ENCODE assay signal across 8 cellular contexts in the genomic region with DNA sequence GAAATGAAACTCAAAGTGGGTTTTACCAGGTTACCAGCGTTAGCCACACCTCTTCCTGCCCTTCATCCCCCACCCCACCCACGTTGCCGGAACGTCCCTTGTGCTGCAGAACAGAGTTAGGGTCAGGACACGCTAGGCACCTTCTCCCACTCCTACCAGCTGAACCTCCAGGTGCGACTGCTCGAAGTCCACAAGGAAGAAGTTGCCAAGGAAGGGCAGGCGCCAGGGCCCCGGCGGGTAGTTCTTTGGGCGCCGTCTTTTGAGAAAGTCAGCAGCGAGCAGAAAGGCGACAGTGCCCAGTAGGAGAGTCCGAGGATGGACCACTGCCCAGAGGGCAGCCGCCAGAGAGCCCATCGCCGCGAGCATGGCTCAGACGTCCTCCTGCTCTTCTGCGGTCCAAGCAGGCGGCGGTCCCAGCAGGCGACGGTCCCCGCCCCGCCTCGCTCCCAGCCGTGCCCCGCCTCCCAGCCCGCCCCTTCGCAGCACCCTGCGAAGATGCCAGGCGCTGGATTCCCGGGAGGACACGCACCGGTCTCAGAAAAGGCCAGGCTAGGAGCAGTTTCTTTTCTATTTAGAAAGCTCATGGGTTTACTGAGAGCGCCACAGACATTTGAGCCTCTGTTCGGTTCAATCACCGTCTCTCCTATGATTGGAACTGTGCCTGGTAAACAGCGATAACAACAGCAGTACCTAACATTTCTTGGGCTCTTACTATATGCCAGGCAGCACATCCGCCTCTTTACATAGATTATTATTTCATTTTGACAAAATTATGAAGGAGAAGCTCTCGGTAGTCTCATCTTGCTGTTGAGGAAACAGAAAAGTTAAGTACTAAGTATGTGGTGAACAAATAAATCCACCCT. TPM values are rescaled to one million over a fixed set of nuclear protein-coding genes. Genes with fewer than 3 reads are reported as not detected.
DNase-seq lines count a peak whose midpoint lies in the region; ATAC-seq and TF ChIP-seq lines count a peak whose summit lies in the region.

A gene with protein sequence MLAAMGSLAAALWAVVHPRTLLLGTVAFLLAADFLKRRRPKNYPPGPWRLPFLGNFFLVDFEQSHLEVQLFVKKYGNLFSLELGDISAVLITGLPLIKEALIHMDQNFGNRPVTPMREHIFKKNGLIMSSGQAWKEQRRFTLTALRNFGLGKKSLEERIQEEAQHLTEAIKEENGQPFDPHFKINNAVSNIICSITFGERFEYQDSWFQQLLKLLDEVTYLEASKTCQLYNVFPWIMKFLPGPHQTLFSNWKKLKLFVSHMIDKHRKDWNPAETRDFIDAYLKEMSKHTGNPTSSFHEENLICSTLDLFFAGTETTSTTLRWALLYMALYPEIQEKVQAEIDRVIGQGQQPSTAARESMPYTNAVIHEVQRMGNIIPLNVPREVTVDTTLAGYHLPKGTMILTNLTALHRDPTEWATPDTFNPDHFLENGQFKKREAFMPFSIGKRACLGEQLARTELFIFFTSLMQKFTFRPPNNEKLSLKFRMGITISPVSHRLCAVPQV (minus strand): TSS at position 393 of the 863 bp plus-strand sequence. CDS start 27 bp downstream, at position 366.

- peaks cover 19% of the 10 kb centered on the region for H3K4me1 Mint-ChIP-seq in activated T-helper 1 cell treated with anti-CD3 and anti-CD28 coated beads, Interleukin-12 subunit alpha, Interleukin-12 subunit beta, Interleukin-2, Interleukin-4 antibody, amounts not matched to agents 30 ng/mL and 10 ng/mL and 1 ng/mL, durations not matched to agents 14 hours and 24 hours and 36 hours (ENCODE audit: low read depth)

- peak within 1 kb of the TSS; percentile 61 for H3K4me2 ChIP-seq in neuronal stem cell (ENCODE audit: insufficient read depth, low read length, poor library complexity, severe bottlenecking)

- H3K36me3 ChIP-seq in gastroesophageal sphincter (no peaks in the 10 kb centered on the region), neuronal stem cell (replicated peaks in 1 of 2; ENCODE audit: control insufficient read depth in 2 of 2, insufficient read depth in 2 of 2, low read length in 2 of 2) (no peaks in the 10 kb centered on the region), tibial artery (no peaks in the 10 kb centered on the region)

- H3K9me3 Mint-ChIP-seq in activated T-helper 1 cell treated with anti-CD3 and anti-CD28 coated beads, Interleukin-12 subunit alpha, Interleukin-12 subunit beta, Interleukin-2, Interleukin-4 antibody, amounts not matched to agents 30 ng/mL and 10 ng/mL and 1 ng/mL, durations not matched to agents 14 hours and 24 hours and 36 hours: peaks cover 19% of the 10 kb centered on the region

- no peak for TF ChIP-seq POLR2A in gastroesophageal sphincter (IDR thresholded peaks at IDR 0.05)

- intact Hi-C loops in activated T-helper 1 cell treated with anti-CD3 and anti-CD28 coated beads, Interleukin-12 subunit alpha, Interleukin-12 subunit beta, Interleukin-2, Interleukin-4 antibody, amounts not matched to agents 30 ng/mL and 10 ng/mL and 1 ng/mL, durations not matched to agents 14 hours and 24 hours and 36 hours (cut with micrococcal nuclease): no loop called here
- intact Hi-C loops in tibial artery (cut with DNase I; ENCODE audit: low total_unique reads): no loop called here

- H3K79me1 ChIP-seq in neuronal stem cell (ENCODE audit: low read depth, low read length): no peaks in the 10 kb centered on the region

- WGBS in gastroesophageal sphincter (ENCODE audit: low coverage in 1 of 2), 2 donors: 16 to 17% methylated on average over 7 to 10 of the region's 43 CpGs
- WGBS in neuronal stem cell (ENCODE audit: extremely low coverage in 2 of 2, insufficient read length in 2 of 2, insufficient replicate concordance in 1 of 2), 2 donors: no CpG with 5 or more reads among the region's 43 CpGs

- no peak within 1 kb of the TSS for H2AK5ac ChIP-seq in neuronal stem cell (ENCODE audit: low read depth, low read length)

- H3K27ac ChIP-seq in gastroesophageal sphincter (no peak within 1 kb of the TSS), neuronal stem cell (replicated peaks; ENCODE audit: low read length) (no peak within 1 kb of the TSS), tibial artery (no peak within 1 kb of the TSS)

- DNase-seq in NCI-H748 (lab: John Stamatoyannopoulos, UW; ENCODE audit: unreplicated experiment): peak; percentile 78
- peak; percentile 19 for DNase-seq in activated T-helper 1 cell treated with anti-CD3 and anti-CD28 coated beads, Interleukin-12 subunit alpha, Interleukin-12 subunit beta, Interleukin-2, Interleukin-4 antibody, amounts not matched to agents 30 ng/mL and 10 ng/mL and 1 ng/mL, durations not matched to agents 14 hours and 24 hours and 36 hours (ENCODE audit: low spot score)
- DNase-seq in neuronal stem cell (ENCODE audit: low spot score): peak; percentile 5
- DNase-seq in tibial artery: peak; percentile 24 to 69

- H3K23ac ChIP-seq in neuronal stem cell (ENCODE audit: low read depth, low read length, poor library complexity): peak within 1 kb of the TSS; percentile 26

- ATAC-seq in GM18502 (IDR thresholded peaks at IDR 0.05; ENCODE audit: poor library complexity, unreplicated experiment) (peak; percentile 86), HG02943 (IDR thresholded peaks at IDR 0.05; ENCODE audit: low read depth, unreplicated experiment) (peak; percentile 78), gastroesophageal sphincter (peak; percentile 84), HG03378 (IDR thresholded peaks at IDR 0.05; ENCODE audit: unreplicated experiment) (no peak)

- H2BK5ac ChIP-seq in neuronal stem cell (ENCODE audit: low read length): no peak within 1 kb of the TSS

- H3K27me3 ChIP-seq in gastroesophageal sphincter: peaks cover 52% of the 10 kb centered on the region
- H3K27me3 ChIP-seq in neuronal stem cell (ENCODE audit: control insufficient read depth in 3 of 3, insufficient read depth in 3 of 3, low read depth in 1 of 3, low read length in 3 of 3): peaks cover 0 to 36% (median 3%) of the 10 kb centered on the region in 3 experiments
- peaks cover 0 to 23% of the 10 kb centered on the region in 2 donors for H3K27me3 ChIP-seq in tibial artery

- TF ChIP-seq EP300 in gastroesophageal sphincter (IDR thresholded peaks at IDR 0.05): no peak

- H3K18ac ChIP-seq in neuronal stem cell (ENCODE audit: low read length): peak within 1 kb of the TSS; percentile 88

- H3K4me3 Mint-ChIP-seq in activated T-helper 1 cell treated with anti-CD3 and anti-CD28 coated beads, Interleukin-12 subunit alpha, Interleukin-12 subunit beta, Interleukin-2, Interleukin-4 antibody, amounts not matched to agents 30 ng/mL and 10 ng/mL and 1 ng/mL, durations not matched to agents 14 hours and 24 hours and 36 hours: peak within 1 kb of the TSS; percentile 84

- peaks cover 0 to 26% (median 0%) of the 10 kb centered on the region in 3 donors for H3K9me3 ChIP-seq in gastroesophageal sphincter
- peaks cover 0 to 2% of the 10 kb centered on the region in 2 donors for H3K9me3 ChIP-seq in neuronal stem cell (replicated peaks in 1 of 2; ENCODE audit: control insufficient read depth in 2 of 2, insufficient read depth in 1 of 2, low read depth in 1 of 2, low read length in 2 of 2)
- peaks cover 0 to 14% (median 6%) of the 10 kb centered on the region in 3 donors for H3K9me3 ChIP-seq in tibial artery

- H3K9ac ChIP-seq in neuronal stem cell (ENCODE audit: low read depth, low read length, poor library complexity): peak within 1 kb of the TSS; percentile 22

- H3K14ac ChIP-seq in neuronal stem cell (ENCODE audit: low read length): no peak within 1 kb of the TSS

- H2BK15ac ChIP-seq in neuronal stem cell (ENCODE audit: low read length): no peak within 1 kb of the TSS

- H3K4me1 ChIP-seq in gastroesophageal sphincter: peaks cover 0 to 15% (median 3%) of the 10 kb centered on the region in 3 donors
- H3K4me1 ChIP-seq in neuronal stem cell (ENCODE audit: control insufficient read depth in 2 of 2, insufficient read depth in 1 of 2, low read depth in 1 of 2, low read length in 2 of 2): peaks cover 0 to 2% of the 10 kb centered on the region in 2 donors
- H3K4me1 ChIP-seq in tibial artery: peaks cover 0 to 15% (median 9%) of the 10 kb centered on the region in 4 donors

- H4K91ac ChIP-seq in neuronal stem cell (ENCODE audit: low read depth, low read length, poor library complexity): no peak within 1 kb of the TSS

- no peak within 1 kb of the TSS for H4K8ac ChIP-seq in neuronal stem cell (ENCODE audit: low read depth, low read length)

- no peak within 1 kb of the TSS for H2BK12ac ChIP-seq in neuronal stem cell (ENCODE audit: low read length)

- H3K4me3 ChIP-seq in gastroesophageal sphincter: peak within 1 kb of the TSS; percentile 18 to 48
- H3K4me3 ChIP-seq in neuronal stem cell (ENCODE audit: low read length in 2 of 2): peak within 1 kb of the TSS in 1 of 2 donors; percentile 58
- peak within 1 kb of the TSS; percentile 38 to 51 for H3K4me3 ChIP-seq in tibial artery

- H3K36me3 Mint-ChIP-seq in activated T-helper 1 cell treated with anti-CD3 and anti-CD28 coated beads, Interleukin-12 subunit alpha, Interleukin-12 subunit beta, Interleukin-2, Interleukin-4 antibody, amounts not matched to agents 30 ng/mL and 10 ng/mL and 1 ng/mL, durations not matched to agents 14 hours and 24 hours and 36 hours (ENCODE audit: low read depth): peaks cover 4% of the 10 kb centered on the region

- peak within 1 kb of the TSS; percentile 57 for H2BK120ac ChIP-seq in neuronal stem cell (ENCODE audit: low read depth, low read length)

- peak within 1 kb of the TSS; percentile 54 for H2AFZ ChIP-seq in neuronal stem cell (ENCODE audit: low read length)

- H3K27me3 Mint-ChIP-seq in activated T-helper 1 cell treated with anti-CD3 and anti-CD28 coated beads, Interleukin-12 subunit alpha, Interleukin-12 subunit beta, Interleukin-2, Interleukin-4 antibody, amounts not matched to agents 30 ng/mL and 10 ng/mL and 1 ng/mL, durations not matched to agents 14 hours and 24 hours and 36 hours (ENCODE audit: insufficient read depth): peaks cover 34% of the 10 kb centered on the region

- H3K27ac Mint-ChIP-seq in activated T-helper 1 cell treated with anti-CD3 and anti-CD28 coated beads, Interleukin-12 subunit alpha, Interleukin-12 subunit beta, Interleukin-2, Interleukin-4 antibody, amounts not matched to agents 30 ng/mL and 10 ng/mL and 1 ng/mL, durations not matched to agents 14 hours and 24 hours and 36 hours: no peak within 1 kb of the TSS

- TF ChIP-seq CTCF in gastroesophageal sphincter (IDR thresholded peaks at IDR 0.05) (no peak), tibial artery (IDR thresholded peaks at IDR 0.05) (no peak)

- H3K4ac ChIP-seq in neuronal stem cell (ENCODE audit: low read length): no peak within 1 kb of the TSS

RNA-seq across cellular contexts. Expression of the gene that starts here (rescaled TPM):
- total RNA-seq in activated T-helper 1 cell treated with anti-CD3 and anti-CD28 coated beads, Interleukin-12 subunit alpha, Interleukin-12 subunit beta, Interleukin-2, Interleukin-4 antibody, amounts not matched to agents 30 ng/mL and 10 ng/mL and 1 ng/mL, durations not matched to agents 14 hours and 24 hours and 36 hours: 0.44 and 0.54 TPM in 2 replicates
- total RNA-seq in gastroesophageal sphincter: 1 to 10 TPM in 1 of 4 donors, under 1 TPM in 2, not detected in 1; 0.31 to 3.9 (median 0.35) TPM
- polyA plus RNA-seq in neuronal stem cell (2013, experiment 1 of 2): 0.25 TPM
- 0.30 TPM for polyA plus RNA-seq in neuronal stem cell (2013, experiment 2 of 2)

Comparison
In these comparisons a context has a peak if more than half of its experiments do, and no peak if none do; other contexts are left out.
1. Peak in DNase-seq in activated T-helper 1 cell treated with anti-CD3 and anti-CD28 coated beads, Interleukin-12 subunit alpha, Interleukin-12 subunit beta, Interleukin-2, Interleukin-4 antibody, amounts not matched to agents 30 ng/mL and 10 ng/mL and 1 ng/mL, durations not matched to agents 14 hours and 24 hours and 36 hours; RNA of the gene not detected or under 1 TPM.
2. DNase-seq: peak in every context shown above with its lines; median percentile 78 in NCI-H748; 46 in tibial artery; 19 in activated T-helper 1 cell treated with anti-CD3 and anti-CD28 coated beads, Interleukin-12 subunit alpha, Interleukin-12 subunit beta, Interleukin-2, Interleukin-4 antibody, amounts not matched to agents 30 ng/mL and 10 ng/mL and 1 ng/mL, durations not matched to agents 14 hours and 24 hours and 36 hours; 5 in neuronal stem cell.